ENCODE assay signal across 13 cellular contexts in the genomic region with DNA sequence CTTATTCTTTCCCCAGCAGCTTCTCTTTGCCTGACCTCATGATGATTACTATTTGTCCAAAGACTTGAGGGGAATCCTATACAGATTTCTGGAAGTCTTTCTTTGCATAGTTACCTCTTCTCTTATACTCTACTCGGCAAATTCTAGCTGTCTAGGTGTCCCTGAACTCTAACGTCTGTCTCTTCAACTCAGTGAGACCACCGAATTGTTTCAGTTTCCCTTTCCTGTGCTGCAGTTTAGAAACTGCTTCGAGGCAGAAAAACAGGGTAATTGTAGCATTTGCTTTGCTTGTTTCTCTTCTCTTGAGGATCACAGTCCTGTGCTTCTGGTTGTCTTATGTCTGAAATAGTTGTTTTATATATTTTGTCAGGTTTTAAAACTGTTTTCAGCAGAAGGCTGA. TPM values are rescaled to one million over a fixed set of nuclear protein-coding genes. Genes with fewer than 3 reads are reported as not detected.
A peak's percentile ranks its signal among the peaks of the same experiment; 100 is the strongest.
DNase-seq lines count a peak whose midpoint lies in the region; ATAC-seq, FAIRE-seq and TF ChIP-seq lines count a peak whose summit lies in the region.
"Had no signal": no experiment of that assay in that cellular context is flagged by ENCODE, and none has a peak within 500 bp of the region (broad histone marks: within the 10 kb centered on the region; RNA-seq: fewer than 3 reads in every experiment).

No MANE protein-coding gene starts in this region.

- peaks cover 10% of the 10 kb centered on the region for H3K4me1 Mint-ChIP-seq in activated CD8-positive, alpha-beta T cell treated with anti-CD3 and anti-CD28 coated beads for 36 hours (ENCODE audit: low read depth)
- H3K4me1 Mint-ChIP-seq in stimulated activated memory B cell treated with anti-CD40 and anti-IgM and Interleukin-4, amounts not matched to agents 10 μg/mL and 1 μg/mL and 100 μg/mL, for 72 hours: peaks cover 11% of the 10 kb centered on the region

- H3K9me3 ChIP-seq in Peyer's patch: no peaks in the 10 kb centered on the region

- H3K27me3 Mint-ChIP-seq in activated CD8-positive, alpha-beta T cell treated with anti-CD3 and anti-CD28 coated beads for 36 hours: peaks cover 12% of the 10 kb centered on the region
- H3K27me3 Mint-ChIP-seq in stimulated activated memory B cell treated with anti-CD40 and anti-IgM and Interleukin-4, amounts not matched to agents 10 μg/mL and 1 μg/mL and 100 μg/mL, for 72 hours: peaks cover 62% of the 10 kb centered on the region

- no peak overlapping the region for H3K4me3 Mint-ChIP-seq in activated CD8-positive, alpha-beta T cell treated with anti-CD3 and anti-CD28 coated beads for 36 hours
- no peak overlapping the region for H3K4me3 Mint-ChIP-seq in stimulated activated memory B cell treated with anti-CD40 and anti-IgM and Interleukin-4, amounts not matched to agents 10 μg/mL and 1 μg/mL and 100 μg/mL, for 72 hours
- H3K4me3 Mint-ChIP-seq: CD8-positive, alpha-beta T cell had no signal

- CTCF ChIA-PET in activated CD8-positive, alpha-beta T cell treated with anti-CD3 and anti-CD28 coated beads for 36 hours (lab: Charles Lee): no interaction called here

- no peak for TF ChIP-seq CTCF in activated CD8-positive, alpha-beta T cell treated with anti-CD3 and anti-CD28 coated beads for 36 hours (IDR thresholded peaks at IDR 0.05)
- no peak for TF ChIP-seq CTCF in Peyer's patch (IDR thresholded peaks at IDR 0.05)

- H3K36me3 Mint-ChIP-seq in activated CD8-positive, alpha-beta T cell treated with anti-CD3 and anti-CD28 coated beads for 36 hours (ENCODE audit: low read depth): no peaks in the 10 kb centered on the region
- no peaks in the 10 kb centered on the region for H3K36me3 Mint-ChIP-seq in stimulated activated memory B cell treated with anti-CD40 and anti-IgM and Interleukin-4, amounts not matched to agents 10 μg/mL and 1 μg/mL and 100 μg/mL, for 72 hours
- H3K36me3 Mint-ChIP-seq: CD8-positive, alpha-beta T cell had no signal

- no peaks in the 10 kb centered on the region for H3K4me1 ChIP-seq in Peyer's patch

- H3K9me3 Mint-ChIP-seq in activated CD8-positive, alpha-beta T cell treated with anti-CD3 and anti-CD28 coated beads for 36 hours: no peaks in the 10 kb centered on the region
- H3K9me3 Mint-ChIP-seq in stimulated activated memory B cell treated with anti-CD40 and anti-IgM and Interleukin-4, amounts not matched to agents 10 μg/mL and 1 μg/mL and 100 μg/mL, for 72 hours: no peaks in the 10 kb centered on the region
- H3K9me3 Mint-ChIP-seq: CD8-positive, alpha-beta T cell had no signal

- no peak for FAIRE-seq in frontal cortex (lab: Jason Lieb, UNC)

- H3K4me3 ChIP-seq in Peyer's patch: no peak overlapping the region

- DNase-seq in activated CD8-positive, alpha-beta T cell treated with anti-CD3 and anti-CD28 coated beads for 36 hours: no peak
- no peak for DNase-seq in stimulated activated CD4-positive, alpha-beta T cell treated with anti-CD3 and anti-CD28 coated beads, Interleukin-4, amount 100 ng/mL, for 24 hours
- DNase-seq in Peyer's patch (no peak), frontal cortex (ENCODE audit: low spot score in 2 of 2) (no peak)
- DNase-seq: activated CD4-positive, alpha-beta T cell treated with anti-CD3 and anti-CD28 coated beads for 48 hours; CD8-positive, alpha-beta T cell; NCI-H146 had no signal

- H3K27ac ChIP-seq in Peyer's patch: no peak overlapping the region

- ATAC-seq in GM18508 (IDR thresholded peaks at IDR 0.05; ENCODE audit: insufficient read depth, unreplicated experiment) (peak; percentile 83), GM21423 (IDR thresholded peaks at IDR 0.05; ENCODE audit: unreplicated experiment) (peak; percentile 91), HG03095 (IDR thresholded peaks at IDR 0.05; ENCODE audit: unreplicated experiment) (peak; percentile 93)
- peak; percentile 53 for ATAC-seq in activated CD8-positive, alpha-beta T cell treated with anti-CD3 and anti-CD28 coated beads for 36 hours
- no peak for ATAC-seq in stimulated activated memory B cell treated with anti-CD40 and anti-IgM and Interleukin-4, amounts not matched to agents 10 μg/mL and 1 μg/mL and 100 μg/mL, for 72 hours
- ATAC-seq: CD8-positive, alpha-beta T cell had no signal

- no peaks in the 10 kb centered on the region for H3K27me3 ChIP-seq in Peyer's patch

- H3K36me3 ChIP-seq in Peyer's patch: no peaks in the 10 kb centered on the region

- intact Hi-C loops in activated CD8-positive, alpha-beta T cell treated with anti-CD3 and anti-CD28 coated beads for 36 hours (cut with micrococcal nuclease): no loop called here

- no peak overlapping the region for H3K27ac Mint-ChIP-seq in activated CD8-positive, alpha-beta T cell treated with anti-CD3 and anti-CD28 coated beads for 36 hours
- H3K27ac Mint-ChIP-seq in stimulated activated memory B cell treated with anti-CD40 and anti-IgM and Interleukin-4, amounts not matched to agents 10 μg/mL and 1 μg/mL and 100 μg/mL, for 72 hours: no peak overlapping the region
- H3K27ac Mint-ChIP-seq: CD8-positive, alpha-beta T cell had no signal

- POLR2A ChIA-PET in activated CD8-positive, alpha-beta T cell treated with anti-CD3 and anti-CD28 coated beads for 36 hours (lab: Charles Lee): interaction anchor here (1.2 kb wide), 1 partner anchor 15 kb away, joined by 3 read pairs; the partner anchor contains the start of gene LVRN

- no peak for TF ChIP-seq POLR2A in Peyer's patch (IDR thresholded peaks at IDR 0.05)

RNA-seq across cellular contexts. Expression of gene LVRN, which starts 14.8 kb away (rescaled TPM):
- under 1 TPM; 0.27 to 0.29 TPM for total RNA-seq in activated CD8-positive, alpha-beta T cell treated with anti-CD3 and anti-CD28 coated beads for 36 hours
- total RNA-seq in Peyer's patch (10 to 100 TPM in 1 of 4 donors, 1 to 10 TPM in 3; 2.7 to 10.6 (median 4.9) TPM), frontal cortex (1.6 TPM)
- total RNA-seq: CD8-positive, alpha-beta T cell; H4 had no signal

RNA-seq across cellular contexts. Expression of gene ARL14EPL, which starts 55.2 kb away (rescaled TPM):
- total RNA-seq in activated CD8-positive, alpha-beta T cell treated with anti-CD3 and anti-CD28 coated beads for 36 hours: not detected
- total RNA-seq in Peyer's patch: not detected
- total RNA-seq in frontal cortex: not detected
- total RNA-seq: lower leg skin had no signal
